Comparison of ENCODE assay signal across 12 cellular contexts in genomic region chr4:169249214-169249973, GRCh38. TPM values are rescaled to one million over a fixed set of nuclear protein-coding genes. Genes with fewer than 3 reads are reported as not detected.
DNase-seq lines count a peak whose midpoint lies in the region; ATAC-seq and TF ChIP-seq lines count a peak whose summit lies in the region.
"Had no signal": no experiment of that assay in that cellular context is flagged by ENCODE, and none has a peak within 500 bp of the region (broad histone marks: within the 10 kb centered on the region; RNA-seq: fewer than 3 reads in every experiment).

No MANE protein-coding gene starts in this region.

- H3K27me3 ChIP-seq in brain microvascular endothelial cell (replicated peaks), result no peaks in the 10 kb centered on the region
- H3K27me3 ChIP-seq: gastrocnemius medialis had no signal

- in situ Hi-C loops in brain microvascular endothelial cell (cut with HindIII; ENCODE audit: low pct_ligation_motif_present, low sequenced_read_pairs) (no loop called here), GM13976 (cut with MboI; ENCODE audit: low sequenced_read_pairs, unreplicated experiment) (no loop called here)

- peak; percentile 70 for DNase-seq in brain microvascular endothelial cell
- no peak for DNase-seq in mucosa of descending colon
- no peak for DNase-seq in EL
- DNase-seq in NAMALWA (ENCODE audit: low spot score), result no peak
- no peak for DNase-seq in cortex of kidney (lab: John Stamatoyannopoulos, UW)
- no peak for DNase-seq in GM13976 (ENCODE audit: low spot score)
- DNase-seq: gastrocnemius medialis; NK-92 treated with Interleukin-12 subunit alpha and Interleukin-12 subunit beta, amount 100 ng/mL, for 24 hours had no signal

- peaks cover 51% of the 10 kb centered on the region for H3K4me1 ChIP-seq in mucosa of descending colon (ENCODE audit: low read depth)

- H3K36me3 ChIP-seq in brain microvascular endothelial cell (replicated peaks) (no peaks in the 10 kb centered on the region), mucosa of descending colon (ENCODE audit: low read depth) (no peaks in the 10 kb centered on the region)
- H3K36me3 ChIP-seq: gastrocnemius medialis had no signal

- TF ChIP-seq CTCF in brain microvascular endothelial cell (IDR thresholded peaks at IDR 0.05; ENCODE audit: low read depth, low read length, missing control alignments) (no peak), mucosa of descending colon (IDR thresholded peaks at IDR 0.05) (no peak), GM13976 (IDR thresholded peaks at IDR 0.05; ENCODE audit: borderline replicate concordance, control extremely low read depth, extremely low read depth, insufficient read depth, missing control alignments) (no peak)

- intact Hi-C loops in mucosa of descending colon (cut with DNase I, micrococcal nuclease), result no loop called here

- H3K4me3 ChIP-seq in brain microvascular endothelial cell (ENCODE audit: low read depth, low read length) (no peak overlapping the region), mucosa of descending colon (no peak overlapping the region)
- H3K4me3 ChIP-seq: gastrocnemius medialis, K562 had no signal

- H3K9me3 ChIP-seq in mucosa of descending colon, result no peaks in the 10 kb centered on the region
- H3K9me3 ChIP-seq: gastrocnemius medialis had no signal

- ATAC-seq in GM18861 (IDR thresholded peaks at IDR 0.05; ENCODE audit: unreplicated experiment), result peak; percentile 84
- ATAC-seq in HG03159 (IDR thresholded peaks at IDR 0.05; ENCODE audit: unreplicated experiment), result peak; percentile 68
- peak; percentile 89 for ATAC-seq in mucosa of descending colon
- ATAC-seq: activated naive CD4-positive, alpha-beta T cell treated with anti-CD3 and anti-CD28 coated beads, Interleukin-2, amount 50 U/mL, for 72 hours; gastrocnemius medialis; K562 had no signal

- peak overlapping the region; percentile 74 for H3K27ac ChIP-seq in brain microvascular endothelial cell
- H3K27ac ChIP-seq: gastrocnemius medialis had no signal

RNA-seq across cellular contexts. Expression of gene SH3RF1, which starts 21.4 kb away (rescaled TPM):
- total RNA-seq in mucosa of descending colon, result 10 to 100 TPM; 45.3 to 82.3 (median 65.5) TPM
